In the genomic region with DNA sequence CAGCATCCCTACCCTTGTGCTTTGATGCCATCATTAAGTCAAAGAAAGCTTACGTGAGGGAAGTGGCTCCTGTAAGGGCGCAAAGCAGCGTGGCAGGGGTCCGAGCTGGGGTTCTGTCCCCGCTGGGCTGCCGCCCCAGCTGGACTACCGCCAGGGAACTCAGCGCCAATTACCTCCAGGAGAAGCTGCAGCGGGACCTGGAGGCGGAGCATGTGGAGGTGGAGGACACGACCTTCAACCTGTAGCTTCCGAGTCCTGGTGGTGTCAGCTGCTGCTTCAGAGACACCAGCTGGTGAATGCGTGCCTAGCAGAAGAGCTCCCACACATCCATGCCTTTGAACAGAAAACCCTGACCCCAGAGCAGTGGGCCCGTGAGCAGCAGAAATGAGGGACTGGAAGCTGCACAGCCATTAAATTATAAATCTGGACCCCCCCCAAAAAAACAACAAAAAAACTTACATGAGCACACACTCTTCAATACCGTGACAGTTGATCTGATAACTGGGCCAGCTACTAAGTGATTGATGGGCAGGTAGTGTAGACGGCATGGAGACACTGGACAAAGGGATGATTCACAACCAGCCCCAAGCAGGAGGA, we compare ENCODE assay signal across 1 cellular context.
A peak's percentile ranks its signal among the peaks of the same experiment; 100 is the strongest.
TF ChIP-seq lines count a peak whose summit lies in the region.

No MANE protein-coding gene starts in this region.

TF ChIP-seq in K562, 482 proteins besides CTCF, POLR2A, EP300 and RAD21 (continued from another document and continues in another):
- TF ChIP-seq, protein P1, sequence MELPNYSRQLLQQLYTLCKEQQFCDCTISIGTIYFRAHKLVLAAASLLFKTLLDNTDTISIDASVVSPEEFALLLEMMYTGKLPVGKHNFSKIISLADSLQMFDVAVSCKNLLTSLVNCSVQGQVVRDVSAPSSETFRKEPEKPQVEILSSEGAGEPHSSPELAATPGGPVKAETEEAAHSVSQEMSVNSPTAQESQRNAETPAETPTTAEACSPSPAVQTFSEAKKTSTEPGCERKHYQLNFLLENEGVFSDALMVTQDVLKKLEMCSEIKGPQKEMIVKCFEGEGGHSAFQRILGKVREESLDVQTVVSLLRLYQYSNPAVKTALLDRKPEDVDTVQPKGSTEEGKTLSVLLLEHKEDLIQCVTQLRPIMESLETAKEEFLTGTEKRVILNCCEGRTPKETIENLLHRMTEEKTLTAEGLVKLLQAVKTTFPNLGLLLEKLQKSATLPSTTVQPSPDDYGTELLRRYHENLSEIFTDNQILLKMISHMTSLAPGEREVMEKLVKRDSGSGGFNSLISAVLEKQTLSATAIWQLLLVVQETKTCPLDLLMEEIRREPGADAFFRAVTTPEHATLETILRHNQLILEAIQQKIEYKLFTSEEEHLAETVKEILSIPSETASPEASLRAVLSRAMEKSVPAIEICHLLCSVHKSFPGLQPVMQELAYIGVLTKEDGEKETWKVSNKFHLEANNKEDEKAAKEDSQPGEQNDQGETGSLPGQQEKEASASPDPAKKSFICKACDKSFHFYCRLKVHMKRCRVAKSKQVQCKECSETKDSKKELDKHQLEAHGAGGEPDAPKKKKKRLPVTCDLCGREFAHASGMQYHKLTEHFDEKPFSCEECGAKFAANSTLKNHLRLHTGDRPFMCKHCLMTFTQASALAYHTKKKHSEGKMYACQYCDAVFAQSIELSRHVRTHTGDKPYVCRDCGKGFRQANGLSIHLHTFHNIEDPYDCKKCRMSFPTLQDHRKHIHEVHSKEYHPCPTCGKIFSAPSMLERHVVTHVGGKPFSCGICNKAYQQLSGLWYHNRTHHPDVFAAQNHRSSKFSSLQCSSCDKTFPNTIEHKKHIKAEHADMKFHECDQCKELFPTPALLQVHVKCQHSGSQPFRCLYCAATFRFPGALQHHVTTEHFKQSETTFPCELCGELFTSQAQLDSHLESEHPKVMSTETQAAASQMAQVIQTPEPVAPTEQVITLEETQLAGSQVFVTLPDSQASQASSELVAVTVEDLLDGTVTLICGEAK (IDR thresholded peaks at IDR 0.05): peak; percentile 39; the same call in 1 of the 2 replicates
- TF ChIP-seq, protein P1 (CRISPR knock-in tag; IDR thresholded peaks at IDR 0.05): no peak
- TF ChIP-seq NR4A1 (CRISPR knock-in tag; IDR thresholded peaks at IDR 0.05): no peak
- no peak for TF ChIP-seq NR4A1 (tag; IDR thresholded peaks at IDR 0.05)
- TF ChIP-seq, protein P2, sequence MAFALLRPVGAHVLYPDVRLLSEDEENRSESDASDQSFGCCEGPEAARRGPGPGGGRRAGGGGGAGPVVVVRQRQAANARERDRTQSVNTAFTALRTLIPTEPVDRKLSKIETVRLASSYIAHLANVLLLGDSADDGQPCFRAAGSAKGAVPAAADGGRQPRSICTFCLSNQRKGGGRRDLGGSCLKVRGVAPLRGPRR (CRISPR knock-in tag; IDR thresholded peaks at IDR 0.05): no peak
- no peak for TF ChIP-seq ZNF507 (tag; conservative IDR thresholded peaks at IDR 0.05)
- TF ChIP-seq TBL1XR1 (IDR thresholded peaks at IDR 0.05; ENCODE audit: low read length in 2 of 2): no peak; a peak in 1 of 4 replicates
- TF ChIP-seq ZNF79 (CRISPR knock-in tag; IDR thresholded peaks at IDR 0.05; ENCODE audit: low read depth): no peak
- no peak for TF ChIP-seq SLC30A9 (CRISPR knock-in tag; IDR thresholded peaks at IDR 0.05)
- no peak for TF ChIP-seq ZNF143 (CRISPR knock-in tag; IDR thresholded peaks at IDR 0.05)
- TF ChIP-seq BHLHE40 (IDR thresholded peaks at IDR 0.05; ENCODE audit: low read length): peak; percentile 83
- no peak for TF ChIP-seq NR1H2 (CRISPR knock-in tag; IDR thresholded peaks at IDR 0.05)
- no peak for TF ChIP-seq ILK (tag; IDR thresholded peaks at IDR 0.05; ENCODE audit: borderline replicate concordance, low read depth)
- TF ChIP-seq E2F3 (CRISPR knock-in tag; IDR thresholded peaks at IDR 0.05): no peak
- no peak for TF ChIP-seq ZNF696 (CRISPR knock-in tag; conservative IDR thresholded peaks at IDR 0.05)
- no peak for TF ChIP-seq KLF1 (tag; IDR thresholded peaks at IDR 0.05)
- TF ChIP-seq SAFB (IDR thresholded peaks at IDR 0.05; ENCODE audit: borderline replicate concordance, low read depth, low read length): no peak
- TF ChIP-seq RUNX1 (IDR thresholded peaks at IDR 0.05; ENCODE audit: low read depth): no peak
- TF ChIP-seq ZNF253 (CRISPR knock-in tag; conservative IDR thresholded peaks at IDR 0.05): no peak
- TF ChIP-seq, protein P3, sequence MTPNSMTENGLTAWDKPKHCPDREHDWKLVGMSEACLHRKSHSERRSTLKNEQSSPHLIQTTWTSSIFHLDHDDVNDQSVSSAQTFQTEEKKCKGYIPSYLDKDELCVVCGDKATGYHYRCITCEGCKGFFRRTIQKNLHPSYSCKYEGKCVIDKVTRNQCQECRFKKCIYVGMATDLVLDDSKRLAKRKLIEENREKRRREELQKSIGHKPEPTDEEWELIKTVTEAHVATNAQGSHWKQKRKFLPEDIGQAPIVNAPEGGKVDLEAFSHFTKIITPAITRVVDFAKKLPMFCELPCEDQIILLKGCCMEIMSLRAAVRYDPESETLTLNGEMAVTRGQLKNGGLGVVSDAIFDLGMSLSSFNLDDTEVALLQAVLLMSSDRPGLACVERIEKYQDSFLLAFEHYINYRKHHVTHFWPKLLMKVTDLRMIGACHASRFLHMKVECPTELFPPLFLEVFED (CRISPR knock-in tag; conservative IDR thresholded peaks at IDR 0.05): no peak
- TF ChIP-seq HOXB6 (CRISPR knock-in tag; IDR thresholded peaks at IDR 0.05; ENCODE audit: borderline replicate concordance): no peak
- no peak for TF ChIP-seq KAT8 (IDR thresholded peaks at IDR 0.05; ENCODE audit: low read depth)
- TF ChIP-seq POLR2B (IDR thresholded peaks at IDR 0.05; ENCODE audit: low read depth, partially characterized antibody): peak; percentile 31
- no peak for TF ChIP-seq FOXJ3 (CRISPR knock-in tag; IDR thresholded peaks at IDR 0.05)
- no peak for TF ChIP-seq ADNP (tag; IDR thresholded peaks at IDR 0.05)
- no peak for TF ChIP-seq ZNF583 (CRISPR knock-in tag; IDR thresholded peaks at IDR 0.05)
- no peak for TF ChIP-seq GABPB1 (CRISPR knock-in tag; IDR thresholded peaks at IDR 0.05)
- TF ChIP-seq NEUROD1 (IDR thresholded peaks at IDR 0.05; ENCODE audit: borderline replicate concordance, low read depth, low read length, partially characterized antibody): no peak
- TF ChIP-seq FOXP1 (CRISPR knock-in tag; IDR thresholded peaks at IDR 0.05): no peak
- TF ChIP-seq ZNF239 (CRISPR knock-in tag; IDR thresholded peaks at IDR 0.05): no peak
- TF ChIP-seq ESRRB (CRISPR knock-in tag; IDR thresholded peaks at IDR 0.05; ENCODE audit: borderline replicate concordance): no peak
- TF ChIP-seq, protein P4, sequence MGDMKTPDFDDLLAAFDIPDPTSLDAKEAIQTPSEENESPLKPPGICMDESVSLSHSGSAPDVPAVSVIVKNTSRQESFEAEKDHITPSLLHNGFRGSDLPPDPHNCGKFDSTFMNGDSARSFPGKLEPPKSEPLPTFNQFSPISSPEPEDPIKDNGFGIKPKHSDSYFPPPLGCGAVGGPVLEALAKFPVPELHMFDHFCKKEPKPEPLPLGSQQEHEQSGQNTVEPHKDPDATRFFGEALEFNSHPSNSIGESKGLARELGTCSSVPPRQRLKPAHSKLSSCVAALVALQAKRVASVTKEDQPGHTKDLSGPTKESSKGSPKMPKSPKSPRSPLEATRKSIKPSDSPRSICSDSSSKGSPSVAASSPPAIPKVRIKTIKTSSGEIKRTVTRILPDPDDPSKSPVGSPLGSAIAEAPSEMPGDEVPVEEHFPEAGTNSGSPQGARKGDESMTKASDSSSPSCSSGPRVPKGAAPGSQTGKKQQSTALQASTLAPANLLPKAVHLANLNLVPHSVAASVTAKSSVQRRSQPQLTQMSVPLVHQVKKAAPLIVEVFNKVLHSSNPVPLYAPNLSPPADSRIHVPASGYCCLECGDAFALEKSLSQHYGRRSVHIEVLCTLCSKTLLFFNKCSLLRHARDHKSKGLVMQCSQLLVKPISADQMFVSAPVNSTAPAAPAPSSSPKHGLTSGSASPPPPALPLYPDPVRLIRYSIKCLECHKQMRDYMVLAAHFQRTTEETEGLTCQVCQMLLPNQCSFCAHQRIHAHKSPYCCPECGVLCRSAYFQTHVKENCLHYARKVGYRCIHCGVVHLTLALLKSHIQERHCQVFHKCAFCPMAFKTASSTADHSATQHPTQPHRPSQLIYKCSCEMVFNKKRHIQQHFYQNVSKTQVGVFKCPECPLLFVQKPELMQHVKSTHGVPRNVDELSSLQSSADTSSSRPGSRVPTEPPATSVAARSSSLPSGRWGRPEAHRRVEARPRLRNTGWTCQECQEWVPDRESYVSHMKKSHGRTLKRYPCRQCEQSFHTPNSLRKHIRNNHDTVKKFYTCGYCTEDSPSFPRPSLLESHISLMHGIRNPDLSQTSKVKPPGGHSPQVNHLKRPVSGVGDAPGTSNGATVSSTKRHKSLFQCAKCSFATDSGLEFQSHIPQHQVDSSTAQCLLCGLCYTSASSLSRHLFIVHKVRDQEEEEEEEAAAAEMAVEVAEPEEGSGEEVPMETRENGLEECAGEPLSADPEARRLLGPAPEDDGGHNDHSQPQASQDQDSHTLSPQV (IDR thresholded peaks at IDR 0.05): 0 out of 2 replicates have a peak, but pooled peaks have one; percentile 57
- no peak for TF ChIP-seq TAF15 (IDR thresholded peaks at IDR 0.05; ENCODE audit: low read depth, low read length)
- no peak for TF ChIP-seq HMG20B (CRISPR knock-in tag; IDR thresholded peaks at IDR 0.05)
- TF ChIP-seq RBM34 (IDR thresholded peaks at IDR 0.05; ENCODE audit: borderline replicate concordance, insufficient read depth, low read length): no peak
- TF ChIP-seq TOE1 (IDR thresholded peaks at IDR 0.05; ENCODE audit: borderline replicate concordance): peak; percentile 80
- TF ChIP-seq TOE1 (CRISPR knock-in tag; IDR thresholded peaks at IDR 0.05; ENCODE audit: borderline replicate concordance, low read depth): no peak
- no peak for TF ChIP-seq SRSF3 (IDR thresholded peaks at IDR 0.05; ENCODE audit: insufficient read depth, low read length)
- TF ChIP-seq, protein P5, sequence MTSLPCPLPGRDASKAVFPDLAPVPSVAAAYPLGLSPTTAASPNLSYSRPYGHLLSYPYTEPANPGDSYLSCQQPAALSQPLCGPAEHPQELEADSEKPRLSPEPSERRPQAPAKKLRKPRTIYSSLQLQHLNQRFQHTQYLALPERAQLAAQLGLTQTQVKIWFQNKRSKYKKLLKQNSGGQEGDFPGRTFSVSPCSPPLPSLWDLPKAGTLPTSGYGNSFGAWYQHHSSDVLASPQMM (CRISPR knock-in tag; IDR thresholded peaks at IDR 0.05): no peak
- TF ChIP-seq ZNF184 (CRISPR knock-in tag; IDR thresholded peaks at IDR 0.05): no peak
- TF ChIP-seq EWSR1 (IDR thresholded peaks at IDR 0.05; ENCODE audit: borderline replicate concordance, low read depth, partially characterized antibody): no peak
- no peak for TF ChIP-seq ZNF584 (CRISPR knock-in tag; IDR thresholded peaks at IDR 0.05; ENCODE audit: low read depth)
- TF ChIP-seq RHOXF2B (CRISPR knock-in tag; conservative IDR thresholded peaks at IDR 0.05): no peak
- TF ChIP-seq HDAC3 (IDR thresholded peaks at IDR 0.05; ENCODE audit: borderline replicate concordance, partially characterized antibody): no peak
- TF ChIP-seq, protein P6, sequence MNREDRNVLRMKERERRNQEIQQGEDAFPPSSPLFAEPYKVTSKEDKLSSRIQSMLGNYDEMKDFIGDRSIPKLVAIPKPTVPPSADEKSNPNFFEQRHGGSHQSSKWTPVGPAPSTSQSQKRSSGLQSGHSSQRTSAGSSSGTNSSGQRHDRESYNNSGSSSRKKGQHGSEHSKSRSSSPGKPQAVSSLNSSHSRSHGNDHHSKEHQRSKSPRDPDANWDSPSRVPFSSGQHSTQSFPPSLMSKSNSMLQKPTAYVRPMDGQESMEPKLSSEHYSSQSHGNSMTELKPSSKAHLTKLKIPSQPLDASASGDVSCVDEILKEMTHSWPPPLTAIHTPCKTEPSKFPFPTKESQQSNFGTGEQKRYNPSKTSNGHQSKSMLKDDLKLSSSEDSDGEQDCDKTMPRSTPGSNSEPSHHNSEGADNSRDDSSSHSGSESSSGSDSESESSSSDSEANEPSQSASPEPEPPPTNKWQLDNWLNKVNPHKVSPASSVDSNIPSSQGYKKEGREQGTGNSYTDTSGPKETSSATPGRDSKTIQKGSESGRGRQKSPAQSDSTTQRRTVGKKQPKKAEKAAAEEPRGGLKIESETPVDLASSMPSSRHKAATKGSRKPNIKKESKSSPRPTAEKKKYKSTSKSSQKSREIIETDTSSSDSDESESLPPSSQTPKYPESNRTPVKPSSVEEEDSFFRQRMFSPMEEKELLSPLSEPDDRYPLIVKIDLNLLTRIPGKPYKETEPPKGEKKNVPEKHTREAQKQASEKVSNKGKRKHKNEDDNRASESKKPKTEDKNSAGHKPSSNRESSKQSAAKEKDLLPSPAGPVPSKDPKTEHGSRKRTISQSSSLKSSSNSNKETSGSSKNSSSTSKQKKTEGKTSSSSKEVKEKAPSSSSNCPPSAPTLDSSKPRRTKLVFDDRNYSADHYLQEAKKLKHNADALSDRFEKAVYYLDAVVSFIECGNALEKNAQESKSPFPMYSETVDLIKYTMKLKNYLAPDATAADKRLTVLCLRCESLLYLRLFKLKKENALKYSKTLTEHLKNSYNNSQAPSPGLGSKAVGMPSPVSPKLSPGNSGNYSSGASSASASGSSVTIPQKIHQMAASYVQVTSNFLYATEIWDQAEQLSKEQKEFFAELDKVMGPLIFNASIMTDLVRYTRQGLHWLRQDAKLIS (CRISPR knock-in tag; IDR thresholded peaks at IDR 0.05): 0 out of 2 replicates have a peak, but pooled peaks have one; percentile 43
- TF ChIP-seq ZNF23 (CRISPR knock-in tag; IDR thresholded peaks at IDR 0.05): no peak
- no peak for TF ChIP-seq EZH2 (IDR thresholded peaks at IDR 0.05; ENCODE audit: borderline replicate concordance, low read depth, low read length)
- TF ChIP-seq NFE2 (IDR thresholded peaks at IDR 0.05; ENCODE audit: low read depth): no peak; the same call in 1 of the 2 replicates
